In genomic region chr9:91775011-91775707, GRCh38 we compare ENCODE assay signal across 9 cellular contexts.
DNase-seq lines count a peak whose midpoint lies in the region; ATAC-seq and TF ChIP-seq lines count a peak whose summit lies in the region.
"Had no signal": no experiment of that assay in that cellular context is flagged by ENCODE, and none has a peak within 500 bp of the region (broad histone marks: within the 10 kb centered on the region; RNA-seq: fewer than 3 reads in every experiment).

No MANE protein-coding gene starts in this region.

- BruUV-seq in Calu3 (replicated peaks; lab: Mats Ljungman, UMichigan) = no TSS peak

- H3K27me3 Mint-ChIP-seq in Calu3 (ENCODE audit: unreplicated experiment) (peaks cover 86% of the 10 kb centered on the region), natural killer cell (ENCODE audit: low read depth in 2 of 2) (peaks cover 14 to 17% of the 10 kb centered on the region in 2 donors)
- H3K27me3 Mint-ChIP-seq in activated CD8-positive, alpha-beta memory T cell treated with anti-CD3 and anti-CD28 coated beads, Interleukin-2, amount 10 ng/mL, durations not matched to agents 7 days and 5 days = peaks cover 36% of the 10 kb centered on the region

- peak; percentile 70 for DNase-seq in Calu3
- DNase-seq in HCEC 1CT = peak; percentile 37
- peak; percentile 93 for DNase-seq in NCI-H82 (lab: John Stamatoyannopoulos, UW)
- peak; percentile 83 for DNase-seq in activated CD8-positive, alpha-beta memory T cell treated with anti-CD3 and anti-CD28 coated beads, Interleukin-2, amount 10 ng/mL, durations not matched to agents 7 days and 5 days
- no peak for DNase-seq in epithelial cell of proximal tubule (ENCODE audit: low read depth)
- peak; percentile 60 for DNase-seq in natural killer cell
- DNase-seq in stomach = peak; percentile 80
- no peak for DNase-seq in lower leg skin (ENCODE audit: low spot score in 2 of 2)

- H3K4me3 ChIP-seq in epithelial cell of proximal tubule (ENCODE audit: low read depth, low read length) (no peak overlapping the region), stomach (no peak overlapping the region), lower leg skin (ENCODE audit: low read depth, poor library complexity, severe bottlenecking) (no peak overlapping the region)

- H3K36me3 ChIP-seq in stomach = no peaks in the 10 kb centered on the region

- CTCF ChIA-PET in Calu3 (lab: Charles Lee) = no interaction called here
- CTCF ChIA-PET in activated CD8-positive, alpha-beta memory T cell treated with anti-CD3 and anti-CD28 coated beads, Interleukin-2, amount 10 ng/mL, durations not matched to agents 7 days and 5 days (lab: Charles Lee) = interaction anchor here (0.9 to 7.6 kb wide), 10 partner anchors 10 to 204 kb away, joined by 3 to 74 read pairs (median 4); partner anchors contain the start of gene ROR2

- intact Hi-C loops in Calu3 (cut with micrococcal nuclease; ENCODE audit: unreplicated experiment) = loop anchor here (5.0 to 10.0 kb wide), 2 partner anchors 130 to 202 kb away; no protein-coding TSS in a partner anchor
- intact Hi-C loops in natural killer cell (cut with micrococcal nuclease) = loop anchor here (1.0 kb wide), 1 partner anchor 175 kb away; the partner anchor contains the start of gene ROR2
- intact Hi-C loops in stomach (cut with DNase I; ENCODE audit: low total_unique reads) = loop anchor here (10.0 kb wide), 1 partner anchor 180 kb away; the partner anchor contains the start of gene ROR2
- intact Hi-C loops in lower leg skin (cut with DNase I; ENCODE audit: low total_unique reads) = loop anchor here (10.0 kb wide), 1 partner anchor 180 kb away; the partner anchor contains the start of gene ROR2

- H3K27ac ChIP-seq in stomach = no peak overlapping the region

- H3K27me3 ChIP-seq in stomach = no peaks in the 10 kb centered on the region

- H3K4me3 Mint-ChIP-seq in Calu3 (ENCODE audit: low read depth, unreplicated experiment) (no peak overlapping the region), natural killer cell (no peak overlapping the region)
- H3K4me3 Mint-ChIP-seq in activated CD8-positive, alpha-beta memory T cell treated with anti-CD3 and anti-CD28 coated beads, Interleukin-2, amount 10 ng/mL, durations not matched to agents 7 days and 5 days = no peak overlapping the region
- H3K4me3 Mint-ChIP-seq: T-helper 1 cell treated with Interleukin-12 subunit alpha and Interleukin-12 subunit beta and Interleukin-4 antibody, amounts not matched to agents 30 μg/mL and 1 μg/mL, for 36 hours had no signal

- WGBS in stomach, 5 donors = 66 to 73% (median 70%) methylated on average over 8 to 9 of the region's 9 CpGs
- WGBS in lower leg skin, 2 donors = 79 to 80% methylated on average over 9 of the region's 9 CpGs

- peaks cover 15 to 75% (median 44%) of the 10 kb centered on the region in 4 donors for H3K4me1 ChIP-seq in stomach

- no peak for TF ChIP-seq EP300 in stomach (IDR thresholded peaks at IDR 0.05)

- H3K4me1 Mint-ChIP-seq in Calu3 (ENCODE audit: low read depth, unreplicated experiment) = peaks cover 8% of the 10 kb centered on the region
- peaks cover 6% of the 10 kb centered on the region for H3K4me1 Mint-ChIP-seq in activated CD8-positive, alpha-beta memory T cell treated with anti-CD3 and anti-CD28 coated beads, Interleukin-2, amount 10 ng/mL, durations not matched to agents 7 days and 5 days
- no peaks in the 10 kb centered on the region for H3K4me1 Mint-ChIP-seq in natural killer cell

- H3K27ac Mint-ChIP-seq in Calu3 (ENCODE audit: unreplicated experiment) (no peak overlapping the region), natural killer cell (no peak overlapping the region)
- H3K27ac Mint-ChIP-seq in activated CD8-positive, alpha-beta memory T cell treated with anti-CD3 and anti-CD28 coated beads, Interleukin-2, amount 10 ng/mL, durations not matched to agents 7 days and 5 days = no peak overlapping the region
- H3K27ac Mint-ChIP-seq: T-helper 1 cell treated with Interleukin-12 subunit alpha and Interleukin-12 subunit beta and Interleukin-4 antibody, amounts not matched to agents 30 μg/mL and 1 μg/mL, for 36 hours had no signal

- no peak for TF ChIP-seq POLR2A in stomach (IDR thresholded peaks at IDR 0.05)
- TF ChIP-seq POLR2A in lower leg skin (IDR thresholded peaks at IDR 0.05) = no peak

- ATAC-seq in activated CD8-positive, alpha-beta memory T cell treated with anti-CD3 and anti-CD28 coated beads, Interleukin-2, amount 10 ng/mL, durations not matched to agents 7 days and 5 days = peak; percentile 88
- ATAC-seq in natural killer cell = peak; percentile 67 to 85 (median 72)

- no peaks in the 10 kb centered on the region for H3K36me3 Mint-ChIP-seq in Calu3 (ENCODE audit: insufficient read depth, unreplicated experiment)
- no peaks in the 10 kb centered on the region for H3K36me3 Mint-ChIP-seq in activated CD8-positive, alpha-beta memory T cell treated with anti-CD3 and anti-CD28 coated beads, Interleukin-2, amount 10 ng/mL, durations not matched to agents 7 days and 5 days
- no peaks in the 10 kb centered on the region for H3K36me3 Mint-ChIP-seq in natural killer cell

- no peaks in the 10 kb centered on the region for H3K9me3 Mint-ChIP-seq in Calu3 (ENCODE audit: low read depth, unreplicated experiment)
- H3K9me3 Mint-ChIP-seq in activated CD8-positive, alpha-beta memory T cell treated with anti-CD3 and anti-CD28 coated beads, Interleukin-2, amount 10 ng/mL, durations not matched to agents 7 days and 5 days (ENCODE audit: low read depth) = no peaks in the 10 kb centered on the region
- no peaks in the 10 kb centered on the region for H3K9me3 Mint-ChIP-seq in natural killer cell
- H3K9me3 Mint-ChIP-seq: T-helper 1 cell treated with Interleukin-12 subunit alpha and Interleukin-12 subunit beta and Interleukin-4 antibody, amounts not matched to agents 30 μg/mL and 1 μg/mL, for 36 hours had no signal

- no peaks in the 10 kb centered on the region for H3K9me3 ChIP-seq in stomach

- TF ChIP-seq CTCF in Calu3 (IDR thresholded peaks at IDR 0.05; ENCODE audit: unreplicated experiment) = peak; percentile 78
- TF ChIP-seq CTCF in epithelial cell of proximal tubule (conservative IDR thresholded peaks at IDR 0.05; ENCODE audit: low read depth, low read length) = peak; percentile 92
- peak; percentile 79 for TF ChIP-seq CTCF in natural killer cell (IDR thresholded peaks at IDR 0.05)
- TF ChIP-seq CTCF in stomach (IDR thresholded peaks at IDR 0.05) = peak in 5 of 7 experiments; percentile 55 to 89 (median 75)
- TF ChIP-seq CTCF in lower leg skin (IDR thresholded peaks at IDR 0.05) = no peak

Comparison
In these comparisons a context has a peak if more than half of its experiments do, and no peak if none do; other contexts are left out.
1. DNase-seq: peak in Calu3 (single experiment), HCEC 1CT (single experiment), NCI-H82 (single experiment), activated CD8-positive, alpha-beta memory T cell treated with anti-CD3 and anti-CD28 coated beads, Interleukin-2, amount 10 ng/mL, durations not matched to agents 7 days and 5 days (single experiment), natural killer cell (single experiment) and stomach (single experiment); none in epithelial cell of proximal tubule (single experiment) and lower leg skin (0 of 2).
2. CTCF ChIP-seq: peak in Calu3 (single experiment), epithelial cell of proximal tubule (single experiment), natural killer cell (single experiment) and stomach (5 of 7); none in lower leg skin (0 of 3).